In the genomic region with DNA sequence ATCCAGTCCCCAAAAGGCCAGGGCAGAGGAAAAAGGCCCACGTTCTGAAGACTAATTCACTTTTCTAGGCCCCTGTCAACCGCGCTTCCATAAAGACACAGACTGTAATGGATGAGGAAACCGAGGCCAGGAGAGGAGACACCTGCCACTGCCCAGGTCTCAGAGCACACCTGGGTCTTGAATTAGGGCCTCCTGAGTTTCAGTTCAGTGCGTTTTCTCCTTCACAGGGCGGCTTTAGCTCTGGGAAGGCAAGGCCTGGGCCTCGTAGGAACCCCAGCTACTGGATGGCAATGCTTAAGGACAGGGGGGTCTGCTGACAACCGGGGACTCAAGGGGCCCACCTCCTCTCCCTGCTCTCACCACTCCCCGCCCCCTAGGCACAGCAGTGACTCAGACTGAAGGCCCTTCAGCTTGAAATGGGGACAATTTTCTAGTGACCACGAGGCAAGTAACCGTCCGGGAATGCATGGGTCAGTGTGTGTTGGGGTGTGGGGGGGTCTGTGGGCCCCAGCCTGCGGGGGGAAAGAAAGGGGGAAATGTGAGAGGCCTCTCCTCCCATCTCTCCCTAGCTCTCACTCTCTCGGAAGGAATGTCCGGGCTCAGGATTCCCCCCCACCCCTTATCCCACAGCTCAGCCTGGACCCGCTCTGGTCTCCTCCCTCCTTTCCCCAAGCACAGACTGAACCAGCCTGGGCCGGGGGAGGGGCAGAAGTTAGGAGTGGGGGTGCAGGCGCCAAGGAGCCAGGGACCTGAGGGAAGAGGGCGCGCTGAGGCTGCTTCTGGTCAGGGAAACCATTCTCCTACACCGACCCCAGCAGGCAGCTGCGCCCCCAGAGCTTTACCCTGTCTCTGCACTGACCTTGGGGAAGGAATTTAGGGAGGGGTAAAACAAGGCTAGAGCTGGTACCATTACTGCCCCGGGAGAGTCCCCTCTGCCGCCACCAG, we compare ENCODE assay signal across 8 cellular contexts. TPM values are rescaled to one million over a fixed set of nuclear protein-coding genes. Genes with fewer than 3 reads are reported as not detected.
DNase-seq lines count a peak whose midpoint lies in the region; ATAC-seq and TF ChIP-seq lines count a peak whose summit lies in the region.

No MANE protein-coding gene starts in this region.

- no TSS peak for BruUV-seq in MCF 10A (replicated peaks; lab: Mats Ljungman, UMichigan)

- H3K4me3 ChIP-seq in ACC112 (ENCODE audit: low read depth, low read length) (peak overlapping the region; percentile 71), lung (no peak overlapping the region)

- H3K27me3 Mint-ChIP-seq in HFFc6 (ENCODE audit: insufficient read depth), result peaks cover 9% of the 10 kb centered on the region
- H3K27me3 Mint-ChIP-seq in MCF 10A (ENCODE audit: insufficient read depth, unreplicated experiment), result no peaks in the 10 kb centered on the region

- in situ Hi-C loops in GM13977 (cut with MboI; ENCODE audit: low pct_unique_long_range_greater_than_20kb, low sequenced_read_pairs, unreplicated experiment), result no loop called here

- H3K36me3 Mint-ChIP-seq in HFFc6 (ENCODE audit: low read depth), result peaks cover 9% of the 10 kb centered on the region
- no peaks in the 10 kb centered on the region for H3K36me3 Mint-ChIP-seq in MCF 10A (ENCODE audit: insufficient read depth, unreplicated experiment)

- 56 to 65% methylated on average over 24 of the region's 24 CpGs for WGBS in lung, 2 donors

- no peak; the same call in none of the 2 replicates for TF ChIP-seq CTCF in HFFc6 (IDR thresholded peaks at IDR 0.05)
- no peak for TF ChIP-seq CTCF in MCF 10A (IDR thresholded peaks at IDR 0.05; ENCODE audit: unreplicated experiment)
- no peak for TF ChIP-seq CTCF in lung (IDR thresholded peaks at IDR 0.05; ENCODE audit: control extremely low read depth, extremely low read depth)
- TF ChIP-seq CTCF in GM13977 (IDR thresholded peaks at IDR 0.05; ENCODE audit: extremely low read depth, insufficient read depth, missing control alignments), result no peak

- H3K36me3 ChIP-seq in ACC112 (ENCODE audit: insufficient read depth, low read length), result no peaks in the 10 kb centered on the region
- H3K36me3 ChIP-seq in lung (ENCODE audit: control insufficient read depth in 2 of 2, insufficient read depth in 2 of 2, low read length in 2 of 2), result no peaks in the 10 kb centered on the region

- H3K9me3 Mint-ChIP-seq in HFFc6, result no peaks in the 10 kb centered on the region
- H3K9me3 Mint-ChIP-seq in MCF 10A (ENCODE audit: unreplicated experiment), result no peaks in the 10 kb centered on the region

- POLR2A ChIA-PET in MCF 10A (lab: Yijun Ruan, JAX), result interaction anchor here (0.6 kb wide), 2 partner anchors 52 to 53 kb away, joined by 3 read pairs; a partner anchor contains a TSS

- H3K79me2 ChIP-seq in ACC112 (ENCODE audit: control insufficient read depth, insufficient read depth, low read length, unreplicated experiment), result peaks cover 46% of the 10 kb centered on the region

- no peaks in the 10 kb centered on the region for H3K9me3 ChIP-seq in lung (ENCODE audit: control insufficient read depth in 2 of 2, insufficient read depth in 1 of 2, low read length in 1 of 2)

- H3K27me3 ChIP-seq in ACC112 (ENCODE audit: insufficient read depth, low read length), result no peaks in the 10 kb centered on the region
- H3K27me3 ChIP-seq in lung (ENCODE audit: control insufficient read depth, insufficient read depth), result no peaks in the 10 kb centered on the region

- no peak overlapping the region for H2AFZ ChIP-seq in ACC112 (ENCODE audit: low read length, unreplicated experiment)

- H3K4me3 Mint-ChIP-seq in HFFc6 (peak overlapping the region; percentile 81), MCF 10A (ENCODE audit: unreplicated experiment) (peak overlapping the region; percentile 71)

- CTCF ChIA-PET in MCF 10A (lab: Yijun Ruan, JAX), result interaction anchor here (0.6 to 2.3 kb wide), 3 partner anchors 7 to 15 kb away, joined by 3 to 10 read pairs (median 5); no protein-coding TSS in a partner anchor

- H3K4me1 ChIP-seq in ACC112 (ENCODE audit: control insufficient read depth, insufficient read depth, low read length, unreplicated experiment) (peaks cover 92% of the 10 kb centered on the region), lung (ENCODE audit: control insufficient read depth in 2 of 2, insufficient read depth in 2 of 2, low read length in 2 of 2) (peaks cover 0 to 21% of the 10 kb centered on the region in 2 donors)

- peaks cover 97% of the 10 kb centered on the region for H3K4me1 Mint-ChIP-seq in HFFc6 (ENCODE audit: low read depth)
- H3K4me1 Mint-ChIP-seq in MCF 10A (ENCODE audit: insufficient read depth, unreplicated experiment), result peaks cover 25% of the 10 kb centered on the region

- peak overlapping the region; percentile 93 for H3K27ac ChIP-seq in ACC112 (ENCODE audit: low read depth, low read length)
- H3K27ac ChIP-seq in lung (ENCODE audit: low read depth in 1 of 2, low read length in 1 of 2), result no peak overlapping the region

- ATAC-seq in lung (ENCODE audit: insufficient read depth, low FRiP score) (peak; percentile 6), HG03469 (IDR thresholded peaks at IDR 0.05; ENCODE audit: unreplicated experiment) (no peak)

- H3K27ac Mint-ChIP-seq in HFFc6, result peak overlapping the region; percentile 96
- no peak overlapping the region for H3K27ac Mint-ChIP-seq in MCF 10A (ENCODE audit: low read depth, unreplicated experiment)

- intact Hi-C loops in MCF 10A (cut with micrococcal nuclease), result no loop called here

- DNase-seq in HFFc6 (peak; percentile 97), MCF 10A (ENCODE audit: unreplicated experiment) (peak; percentile 31), lung (ENCODE audit: low spot score) (no peak), hippocampal formation (lab: John Stamatoyannopoulos, UW) (no peak), kidney glomerular epithelial cell (lab: John Stamatoyannopoulos, UW) (no peak), GM13977 (ENCODE audit: low spot score) (no peak)

RNA-seq across cellular contexts. Expression of a gene that starts 17.2 kb away (rescaled TPM):
- 100 to 1,000 TPM; 282 to 328 (median 310) TPM for total RNA-seq in HFFc6 (2021; fragmentation: NEBNext Ultra II Directional; extraction: Animal tissue kit (Norgen Biotek cat#: 25700))
- total RNA-seq in MCF 10A (2022), result not detected in 2 replicates
- total RNA-seq in lung, result 10 to 100 TPM; 16.8 to 52.3 TPM
- 10 to 100 TPM; 21.3 to 54.0 TPM for polyA plus RNA-seq in lung

RNA-seq across cellular contexts. Expression of a gene that starts 52.6 kb away (rescaled TPM):
- 10 to 100 TPM; 40.4 to 49.8 (median 46.2) TPM for total RNA-seq in HFFc6 (2021; fragmentation: NEBNext Ultra II Directional; extraction: Animal tissue kit (Norgen Biotek cat#: 25700))
- 52.8 and 57.9 TPM in 2 replicates for total RNA-seq in MCF 10A (2022)
- total RNA-seq in lung, result 10 to 100 TPM; 33.3 to 63.2 TPM
- polyA plus RNA-seq in lung, result 10 to 100 TPM; 42.2 to 46.0 TPM

Comparison
In these comparisons a context has a peak if more than half of its experiments do, and no peak if none do; other contexts are left out.
1. DNase-seq: peak in HFFc6 (single experiment) and MCF 10A (single experiment); none in lung (single experiment), hippocampal formation (0 of 2), kidney glomerular epithelial cell (single experiment) and GM13977 (single experiment).
2. RNA of a gene that starts 17.2 kb away (total RNA-seq): 282 to 328 TPM in HFFc6 and 16.8 to 52.3 TPM in lung; not detected in MCF 10A; every median in the first group is over 10 times any median in the second.